9 cellular contexts compared by ENCODE assay signal in genomic region chr12:2248901-2249381, GRCh38.
A peak's percentile ranks its signal among the peaks of the same experiment; 100 is the strongest.
DNase-seq lines count a peak whose midpoint lies in the region; ATAC-seq, FAIRE-seq and TF ChIP-seq lines count a peak whose summit lies in the region.
"Had no signal": no experiment of that assay in that cellular context is flagged by ENCODE, and none has a peak within 500 bp of the region (broad histone marks: within the 10 kb centered on the region; RNA-seq: fewer than 3 reads in every experiment).

No MANE protein-coding gene starts in this region.

- H3K79me2 ChIP-seq in hepatocyte: no peaks in the 10 kb centered on the region

- H3K27ac ChIP-seq in hepatocyte: peak overlapping the region; percentile 42
- H3K27ac ChIP-seq: adrenal gland had no signal

- no peak overlapping the region for H3K27ac Mint-ChIP-seq in activated T-cell treated with anti-CD3 and anti-CD28 coated beads, Interleukin-2, amount 50 U/mL, for 24 hours

- no peak overlapping the region for H3K4me3 Mint-ChIP-seq in activated T-cell treated with anti-CD3 and anti-CD28 coated beads, Interleukin-2, amount 50 U/mL, for 24 hours

- no peaks in the 10 kb centered on the region for H3K27me3 Mint-ChIP-seq in activated T-cell treated with anti-CD3 and anti-CD28 coated beads, Interleukin-2, amount 50 U/mL, for 24 hours

- H2AFZ ChIP-seq in hepatocyte: no peak overlapping the region

- H3K4me3 ChIP-seq in hepatocyte (no peak overlapping the region), H7 (ENCODE audit: insufficient read depth, low read depth, low read length) (no peak overlapping the region)
- H3K4me3 ChIP-seq: adrenal gland had no signal

- peaks cover 28% of the 10 kb centered on the region for H3K4me1 ChIP-seq in hepatocyte (ENCODE audit: insufficient read depth)
- H3K4me1 ChIP-seq: adrenal gland had no signal

- no peak for TF ChIP-seq CTCF in hepatocyte (IDR thresholded peaks at IDR 0.05; ENCODE audit: poor library complexity)

- no peaks in the 10 kb centered on the region for H3K27me3 ChIP-seq in hepatocyte
- H3K27me3 ChIP-seq in H7 (ENCODE audit: control insufficient read depth, insufficient read depth, low read length): no peaks in the 10 kb centered on the region; the same call in 1 of the 2 replicates
- H3K27me3 ChIP-seq: adrenal gland had no signal

- no peaks in the 10 kb centered on the region for H3K9me3 ChIP-seq in hepatocyte (ENCODE audit: low read depth)
- H3K9me3 ChIP-seq: adrenal gland had no signal

- no peaks in the 10 kb centered on the region for H4K20me1 ChIP-seq in hepatocyte (ENCODE audit: insufficient read depth, poor library complexity, severe bottlenecking)

- no peaks in the 10 kb centered on the region for H3K36me3 Mint-ChIP-seq in activated T-cell treated with anti-CD3 and anti-CD28 coated beads, Interleukin-2, amount 50 U/mL, for 24 hours (ENCODE audit: low read depth)

- no peaks in the 10 kb centered on the region for H3K9me3 Mint-ChIP-seq in activated T-cell treated with anti-CD3 and anti-CD28 coated beads, Interleukin-2, amount 50 U/mL, for 24 hours

- DNase-seq in NCI-H2029 (lab: John Stamatoyannopoulos, UW) (peak; percentile 64), hepatocyte (ENCODE audit: low spot score) (no peak), H7 (no peak), HTR-8/SVneo (ENCODE audit: insufficient read length, low spot score) (no peak), T1000 (lab: John Stamatoyannopoulos, UW) (no peak)
- DNase-seq in activated T-cell treated with anti-CD3 and anti-CD28 coated beads, Interleukin-2, amount 50 U/mL, for 24 hours: no peak

- H3K36me3 ChIP-seq in hepatocyte (replicated peaks; ENCODE audit: insufficient read depth, low read depth): no peaks in the 10 kb centered on the region
- H3K36me3 ChIP-seq in H7 (replicated peaks; ENCODE audit: control insufficient read depth, insufficient read depth, low read length): no peaks in the 10 kb centered on the region
- H3K36me3 ChIP-seq: adrenal gland had no signal

- H3K9me2 ChIP-seq in hepatocyte (replicated peaks; ENCODE audit: insufficient read depth): no peaks in the 10 kb centered on the region

- no peak overlapping the region for H3K4me2 ChIP-seq in hepatocyte

- ATAC-seq in GM18517 (IDR thresholded peaks at IDR 0.05; ENCODE audit: unreplicated experiment): peak; percentile 87
- peak; percentile 75 for ATAC-seq in HG02588 (IDR thresholded peaks at IDR 0.05; ENCODE audit: unreplicated experiment)

- 87% methylated on average over 8 of the region's 8 CpGs for WGBS in hepatocyte (ENCODE audit: low lambda C conversion rate, missing lambda C conversion rate)

- FAIRE-seq in HTR-8/SVneo (lab: Jason Lieb, UNC): no peak

- no peaks in the 10 kb centered on the region for H3K4me1 Mint-ChIP-seq in activated T-cell treated with anti-CD3 and anti-CD28 coated beads, Interleukin-2, amount 50 U/mL, for 24 hours (ENCODE audit: low read depth)
